In the genomic region with DNA sequence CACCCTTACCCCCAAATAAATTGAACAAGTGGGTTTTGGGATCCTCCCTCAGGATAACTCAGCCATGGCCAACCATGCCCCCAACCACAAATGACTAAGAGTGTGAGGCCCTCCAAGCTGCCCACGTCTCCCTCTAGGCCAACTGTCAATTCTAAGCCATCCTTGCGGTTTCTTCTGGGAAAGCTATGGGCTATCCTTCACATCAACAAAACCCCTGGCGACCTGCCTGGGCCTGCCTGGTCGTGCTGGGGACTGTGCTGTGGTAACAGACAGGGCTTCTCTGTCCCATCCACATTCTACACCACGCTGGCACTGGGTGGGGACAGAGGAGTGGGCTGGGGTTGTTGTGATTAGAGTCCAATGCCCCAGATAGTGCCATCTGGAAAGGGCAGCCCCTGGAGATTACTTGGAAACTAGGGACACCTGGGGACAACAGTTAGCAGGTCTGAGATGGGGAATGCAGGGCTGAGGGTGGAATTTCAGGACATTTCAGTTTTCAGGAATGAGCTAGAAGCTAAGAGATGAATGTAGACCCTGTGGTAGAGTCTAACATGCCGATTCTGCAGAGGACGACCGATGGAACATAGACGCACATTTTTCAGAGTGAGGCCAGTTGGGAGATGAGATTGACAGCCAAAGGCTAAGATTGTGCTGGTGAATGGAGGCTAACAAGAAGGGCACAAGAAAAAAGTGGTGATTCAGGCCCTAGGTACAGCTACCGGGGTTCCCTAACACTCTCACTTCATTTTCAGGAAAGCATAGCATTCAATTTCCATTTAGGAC, we compare ENCODE assay signal across 14 cellular contexts.
DNase-seq lines count a peak whose midpoint lies in the region; ATAC-seq and TF ChIP-seq lines count a peak whose summit lies in the region.
"Had no signal": no experiment of that assay in that cellular context is flagged by ENCODE, and none has a peak within 500 bp of the region (broad histone marks: within the 10 kb centered on the region; RNA-seq: fewer than 3 reads in every experiment).

No MANE protein-coding gene starts in this region.

- no peaks in the 10 kb centered on the region for H3K27me3 ChIP-seq in Caco-2 (replicated peaks; ENCODE audit: control insufficient read depth, insufficient read depth, low read length)
- H3K27me3 ChIP-seq: BE2C had no signal

- H3K4me1 ChIP-seq in Caco-2 = peaks cover 71% of the 10 kb centered on the region
- H3K4me1 ChIP-seq: BE2C had no signal

- H3K36me3 ChIP-seq in Caco-2 (ENCODE audit: control insufficient read depth, insufficient read depth, low read length) = no peaks in the 10 kb centered on the region; the same call in 1 of the 2 replicates
- H3K36me3 ChIP-seq: BE2C had no signal

- peaks cover 8% of the 10 kb centered on the region for H3K9me3 ChIP-seq in Caco-2
- H3K9me3 ChIP-seq: BE2C had no signal

- CTCF ChIA-PET in Caco-2 (lab: Charles Lee) = interaction anchor here (1.1 kb wide), 1 partner anchor 11 kb away, joined by 3 read pairs; no protein-coding TSS in a partner anchor

- peaks cover 5% of the 10 kb centered on the region for H3K36me3 Mint-ChIP-seq in Caco-2 (ENCODE audit: insufficient read depth, unreplicated experiment)
- H3K36me3 Mint-ChIP-seq: naive thymus-derived CD4-positive, alpha-beta T cell had no signal

- peak overlapping the region; percentile 72 for H3K27ac Mint-ChIP-seq in Caco-2 (ENCODE audit: unreplicated experiment)
- H3K27ac Mint-ChIP-seq: naive thymus-derived CD4-positive, alpha-beta T cell; T-helper 1 cell treated with Interleukin-12 subunit alpha and Interleukin-12 subunit beta and Interleukin-4 antibody, amounts not matched to agents 30 μg/mL and 1 μg/mL, for 36 hours had no signal

- no peaks in the 10 kb centered on the region for H3K27me3 Mint-ChIP-seq in Caco-2 (ENCODE audit: insufficient read depth, unreplicated experiment)

- peak overlapping the region; percentile 23 for H3K4me3 Mint-ChIP-seq in Caco-2 (ENCODE audit: unreplicated experiment)
- H3K4me3 Mint-ChIP-seq: activated T-cell treated with anti-CD3 and anti-CD28 coated beads, Interleukin-2, amount 50 U/mL, for 4 hours; naive thymus-derived CD4-positive, alpha-beta T cell; T-helper 1 cell treated with Interleukin-12 subunit alpha and Interleukin-12 subunit beta and Interleukin-4 antibody, amounts not matched to agents 30 μg/mL and 1 μg/mL, for 36 hours had no signal

- TSS peak; percentile 99 for BruUV-seq in Caco-2 (replicated peaks; lab: Mats Ljungman, UMichigan)

- POLR2A ChIA-PET in Caco-2 (lab: Charles Lee) = no interaction called here

- ATAC-seq in HG02798 (IDR thresholded peaks at IDR 0.05; ENCODE audit: poor library complexity, unreplicated experiment) = peak; percentile 44
- ATAC-seq in GM19397 (IDR thresholded peaks at IDR 0.05; ENCODE audit: unreplicated experiment) = no peak
- ATAC-seq in Right ventricle myocardium superior (ENCODE audit: poor library complexity) = no peak
- ATAC-seq: activated T-cell treated with anti-CD3 and anti-CD28 coated beads, Interleukin-2, amount 50 U/mL, for 4 hours; naive thymus-derived CD4-positive, alpha-beta T cell had no signal

- peaks cover 10% of the 10 kb centered on the region for H3K9me3 Mint-ChIP-seq in Caco-2 (ENCODE audit: unreplicated experiment)
- H3K9me3 Mint-ChIP-seq: activated T-cell treated with anti-CD3 and anti-CD28 coated beads, Interleukin-2, amount 50 U/mL, for 4 hours; T-helper 1 cell treated with Interleukin-12 subunit alpha and Interleukin-12 subunit beta and Interleukin-4 antibody, amounts not matched to agents 30 μg/mL and 1 μg/mL, for 36 hours had no signal

- TF ChIP-seq CTCF in Caco-2 (IDR thresholded peaks at IDR 0.05; ENCODE audit: insufficient read depth in 1 of 2, low read depth in 1 of 2, low read length in 1 of 2, severe bottlenecking in 1 of 2, unreplicated experiment in 1 of 2) (no peak), VCaP (conservative IDR thresholded peaks at IDR 0.05) (no peak)

- no peak overlapping the region for H3K4me3 ChIP-seq in Caco-2 (ENCODE audit: low read depth, low read length)

- H3K27ac ChIP-seq in VCaP = peak overlapping the region; percentile 89

- intact Hi-C loops in Caco-2 (cut with micrococcal nuclease; ENCODE audit: unreplicated experiment) (loop anchor here (2.0 kb wide), 2 partner anchors 26 to 132 kb away; partner anchors contain the start of gene RASSF10), Right ventricle myocardium superior (cut with DNase I) (no loop called here)

- DNase-seq in Caco-2 = no peak
- peak; percentile 21 for DNase-seq in midbrain (lab: John Stamatoyannopoulos, UW)
- no peak for DNase-seq in Right ventricle myocardium superior
- no peak for DNase-seq in NCI-H128 (lab: John Stamatoyannopoulos, UW; ENCODE audit: unreplicated experiment)
- DNase-seq in effector CD4-positive, alpha-beta T cell = no peak
- DNase-seq: activated T-cell treated with anti-CD3 and anti-CD28 coated beads, Interleukin-2, amount 50 U/mL, for 4 hours; BE2C; naive thymus-derived CD4-positive, alpha-beta T cell; NCI-H2171 treated with DMSO at 0.1 percent for 48 hours; stimulated activated CD4-positive, alpha-beta T cell treated with anti-CD3 and anti-CD28 coated beads, Interleukin-2, amount 100 ng/mL, for 24 hours had no signal

- peaks cover 52% of the 10 kb centered on the region for H3K4me1 Mint-ChIP-seq in Caco-2 (ENCODE audit: low read depth, unreplicated experiment)
